In genomic region chr21:17819878-17820232, GRCh38 we compare ENCODE assay signal across 8 cellular contexts. TPM values are rescaled to one million over a fixed set of nuclear protein-coding genes. Genes with fewer than 3 reads are reported as not detected.
DNase-seq lines count a peak whose midpoint lies in the region; ATAC-seq and TF ChIP-seq lines count a peak whose summit lies in the region.

No MANE protein-coding gene starts in this region.

- ATAC-seq in HG03135 (IDR thresholded peaks at IDR 0.05; ENCODE audit: unreplicated experiment) (peak; percentile 69), Panc1 (no peak; the same call in 1 of the 2 replicates)

- H3K4me1 Mint-ChIP-seq in CD4-positive, alpha-beta memory T cell: peaks cover 27 to 47% (median 37%) of the 10 kb centered on the region in 4 donors

- H3K9ac ChIP-seq in muscle layer of colon (ENCODE audit: low read length): peak overlapping the region; percentile 0

- no peaks in the 10 kb centered on the region for H3K9me3 ChIP-seq in CD4-positive, alpha-beta memory T cell (ENCODE audit: control insufficient read depth in 1 of 2, low read length in 2 of 2)
- H3K9me3 ChIP-seq in Panc1 (ENCODE audit: control insufficient read depth, insufficient read depth, low read depth, low read length) (no peaks in the 10 kb centered on the region), muscle layer of colon (ENCODE audit: low read length) (no peaks in the 10 kb centered on the region)

- no peaks in the 10 kb centered on the region for H3K27me3 Mint-ChIP-seq in CD4-positive, alpha-beta memory T cell

- intact Hi-C loops in CD4-positive, alpha-beta memory T cell (cut with micrococcal nuclease): loop anchor here (1.0 to 10.0 kb wide), 7 partner anchors 40 to 305 kb away; partner anchors contain the start of gene CXADR
- intact Hi-C loops in Panc1 (cut with micrococcal nuclease; ENCODE audit: unreplicated experiment): no loop called here
- intact Hi-C loops in dorsolateral prefrontal cortex (cut with DNase I): loop anchor here (2.0 to 10.0 kb wide), 4 partner anchors 33 to 145 kb away; no protein-coding TSS in a partner anchor

- H3K27me3 ChIP-seq in CD4-positive, alpha-beta memory T cell (ENCODE audit: insufficient read depth, low read length): no peaks in the 10 kb centered on the region
- no peaks in the 10 kb centered on the region for H3K27me3 ChIP-seq in Panc1 (ENCODE audit: control insufficient read depth, insufficient read depth, low read length)
- H3K27me3 ChIP-seq in dorsolateral prefrontal cortex: peaks cover 0 to 10% (median 0%) of the 10 kb centered on the region in 45 donors
- no peaks in the 10 kb centered on the region for H3K27me3 ChIP-seq in muscle layer of colon (ENCODE audit: control insufficient read depth in 1 of 2, insufficient read depth in 2 of 2, low read length in 2 of 2)

- POLR2A ChIA-PET in CD4-positive, alpha-beta memory T cell (lab: Charles Lee; ENCODE audit: partially characterized antibody): interaction anchor here (0.6 to 5.7 kb wide), 15 partner anchors 10 to 208 kb away, joined by 3 to 124 read pairs (median 29); no protein-coding TSS in a partner anchor
- POLR2A ChIA-PET in Panc1 (lab: Charles Lee): no interaction called here

- peak overlapping the region; percentile 96 for H3K27ac ChIP-seq in CD4-positive, alpha-beta memory T cell (ENCODE audit: low read depth, low read length)
- H3K27ac ChIP-seq in Panc1 (ENCODE audit: low read length) (peak overlapping the region; percentile 76), dorsolateral prefrontal cortex (peak overlapping the region; percentile 80 to 99 (median 96)), muscle layer of colon (ENCODE audit: low read depth, low read length) (peak overlapping the region; percentile 90)

- H3K27ac Mint-ChIP-seq in CD4-positive, alpha-beta memory T cell: peak overlapping the region; percentile 97 to 100 (median 100)

- H3K36me3 ChIP-seq in CD4-positive, alpha-beta memory T cell (ENCODE audit: insufficient read depth, low read length): no peaks in the 10 kb centered on the region
- H3K36me3 ChIP-seq in Panc1 (ENCODE audit: control insufficient read depth, insufficient read depth, low read length) (peaks cover 3% of the 10 kb centered on the region), muscle layer of colon (ENCODE audit: insufficient read depth, low read length) (peaks cover 4% of the 10 kb centered on the region)

- DNase-seq in CD4-positive, alpha-beta memory T cell: no peak
- DNase-seq in GM19238 (ENCODE audit: insufficient read length, low spot score) (peak; percentile 22), Panc1 (ENCODE audit: low read depth, low spot score) (no peak), dorsolateral prefrontal cortex (peak in 2 of 10 donors; percentile 24 to 43), inferior parietal cortex (ENCODE audit: extremely low spot score) (no peak), COR-L47 (lab: John Stamatoyannopoulos, UW) (no peak)

- H3K4me3 ChIP-seq in CD4-positive, alpha-beta memory T cell (ENCODE audit: low read length in 2 of 2): peak overlapping the region; percentile 4 to 70
- peak overlapping the region; percentile 75 to 83 for H3K4me3 ChIP-seq in Panc1 (ENCODE audit: low read depth in 2 of 2, low read length in 2 of 2)
- peak overlapping the region; percentile 59 to 97 (median 86) for H3K4me3 ChIP-seq in dorsolateral prefrontal cortex
- peak overlapping the region; percentile 67 to 91 for H3K4me3 ChIP-seq in muscle layer of colon (ENCODE audit: low read depth in 1 of 2, low read length in 2 of 2)

- in situ Hi-C loops in Panc1 (cut with HindIII; ENCODE audit: low pct_unique_long_range_greater_than_20kb, low sequenced_read_pairs): no loop called here

- TF ChIP-seq CTCF in Panc1 (IDR thresholded peaks at IDR 0.05): no peak
- TF ChIP-seq CTCF in dorsolateral prefrontal cortex (IDR thresholded peaks at IDR 0.05 in 54 of 56, conservative IDR thresholded peaks at IDR 0.05 in 2 of 56; ENCODE audit: low read depth in 1 of 56, partially characterized antibody in 56 of 56): peak in 6 of 56 donors; percentile 6 to 20 (median 12)

- peaks cover 15 to 30% of the 10 kb centered on the region in 2 donors for H3K36me3 Mint-ChIP-seq in CD4-positive, alpha-beta memory T cell

- CTCF ChIA-PET in CD4-positive, alpha-beta memory T cell (lab: Charles Lee; ENCODE audit: partially characterized antibody): interaction anchor here (1.4 to 2.9 kb wide), 5 partner anchors 15 to 141 kb away, joined by 5 to 27 read pairs (median 17); no protein-coding TSS in a partner anchor
- CTCF ChIA-PET in Panc1 (lab: Charles Lee): no interaction called here

- no TSS peak for BruUV-seq in Panc1 (replicated peaks; lab: Mats Ljungman, UMichigan)

- H3K4me1 ChIP-seq in CD4-positive, alpha-beta memory T cell (ENCODE audit: insufficient read depth, low read length): peaks cover 42% of the 10 kb centered on the region
- H3K4me1 ChIP-seq in Panc1 (ENCODE audit: control insufficient read depth, insufficient read depth, low read length): 0 out of 2 replicates have a peak, but pooled peaks cover 3% of the 10 kb centered on the region
- H3K4me1 ChIP-seq in muscle layer of colon (ENCODE audit: insufficient read depth, low read length): peaks cover 11% of the 10 kb centered on the region

- no peaks in the 10 kb centered on the region for H3K9me3 Mint-ChIP-seq in CD4-positive, alpha-beta memory T cell

- H3K4me3 Mint-ChIP-seq in CD4-positive, alpha-beta memory T cell: peak overlapping the region; percentile 84 to 100 (median 98)

RNA-seq across cellular contexts. Expression of gene C21orf91, which starts 0.7 kb away (rescaled TPM):
- total RNA-seq in CD4-positive, alpha-beta memory T cell: 10 to 100 TPM; 80.1 to 80.5 TPM
- 10 to 100 TPM; 38.5 to 46.4 TPM for polyA plus RNA-seq in CD4-positive, alpha-beta memory T cell
- total RNA-seq in Panc1 (2021; ENCODE audit: unreplicated experiment) (13.3 TPM), dorsolateral prefrontal cortex (100 to 1,000 TPM in 1 of 120 experiments, 10 to 100 TPM in 111, 1 to 10 TPM in 8; 7.1 to 113 (median 28.7) TPM)
- 3.7 TPM for polyA plus RNA-seq in Panc1 (2012; ENCODE audit: insufficient read length)
